15 cellular contexts compared by ENCODE assay signal in genomic region chr5:39446231-39446630, GRCh38. TPM values are rescaled to one million over a fixed set of nuclear protein-coding genes. Genes with fewer than 3 reads are reported as not detected.
A peak's percentile ranks its signal among the peaks of the same experiment; 100 is the strongest.
DNase-seq lines count a peak whose midpoint lies in the region; ATAC-seq and TF ChIP-seq lines count a peak whose summit lies in the region.
"Had no signal": no experiment of that assay in that cellular context is flagged by ENCODE, and none has a peak within 500 bp of the region (broad histone marks: within the 10 kb centered on the region; RNA-seq: fewer than 3 reads in every experiment).

No MANE protein-coding gene starts in this region.

- H3K27me3 ChIP-seq in SJSA1 (replicated peaks) = no peaks in the 10 kb centered on the region
- H3K27me3 ChIP-seq: BLaER1 had no signal

- H3K27ac ChIP-seq in SJSA1 = peak overlapping the region; percentile 44
- H3K27ac ChIP-seq: 22Rv1, BLaER1, SK-N-MC had no signal

- no peak for DNase-seq in activated T-cell treated with anti-CD3 and anti-CD28 coated beads, Interleukin-2, amount 50 U/mL, for 24 hours
- DNase-seq in activated T-cell treated with anti-CD3 and anti-CD28 coated beads, Interleukin-2, amount 50 U/mL, for 48 hours = no peak
- DNase-seq in SJSA1 (ENCODE audit: low read depth in 1 of 2, low spot score in 2 of 2) (peak in 1 of 2 experiments; percentile 35), kidney tubule cell (ENCODE audit: low spot score) (peak; percentile 42), GM10248 (ENCODE audit: extremely low spot score) (no peak), nucleus accumbens (lab: John Stamatoyannopoulos, UW) (no peak)
- DNase-seq in stimulated activated CD4-positive, alpha-beta T cell treated with anti-CD3 and anti-CD28 coated beads, Interleukin-1b, Interleukin-23, amount 100 ng/mL, for 48 hours = no peak
- DNase-seq: CD8-positive, alpha-beta memory T cell; NCI-H187; NCI-H69; OCI-M1 had no signal

- POLR2A ChIA-PET in GM10248 (lab: Yijun Ruan, JAX) = no interaction called here

- no peaks in the 10 kb centered on the region for H3K36me3 Mint-ChIP-seq in activated T-cell treated with anti-CD3 and anti-CD28 coated beads, Interleukin-2, amount 50 U/mL, for 24 hours (ENCODE audit: low read depth)
- H3K36me3 Mint-ChIP-seq: CD8-positive, alpha-beta memory T cell had no signal

- H3K9me3 ChIP-seq in SJSA1 (replicated peaks) = no peaks in the 10 kb centered on the region
- H3K9me3 ChIP-seq: BLaER1 had no signal

- H3K4me3 ChIP-seq in SJSA1 = no peak overlapping the region
- H3K4me3 ChIP-seq: BLaER1, SK-N-MC had no signal

- H3K4me1 Mint-ChIP-seq in activated T-cell treated with anti-CD3 and anti-CD28 coated beads, Interleukin-2, amount 50 U/mL, for 24 hours (ENCODE audit: low read depth) = no peaks in the 10 kb centered on the region
- H3K4me1 Mint-ChIP-seq: CD8-positive, alpha-beta memory T cell had no signal

- no peak for ATAC-seq in GM21786 (IDR thresholded peaks at IDR 0.05; ENCODE audit: unreplicated experiment)

- no peak for TF ChIP-seq CTCF in GM10248 (IDR thresholded peaks at IDR 0.05; ENCODE audit: control extremely low read depth, extremely low read depth, low read depth, missing control alignments)

- CTCF ChIA-PET in GM10248 (lab: Yijun Ruan, JAX) = interaction anchor here (1.3 kb wide), 1 partner anchor 70 kb away, joined by 3 read pairs; no protein-coding TSS in a partner anchor

- H3K4me1 ChIP-seq in SJSA1 (replicated peaks) = peaks cover 30% of the 10 kb centered on the region
- H3K4me1 ChIP-seq: BLaER1 had no signal

- H3K36me3 ChIP-seq in SJSA1 = no peaks in the 10 kb centered on the region
- H3K36me3 ChIP-seq: BLaER1 had no signal

- H3K27me3 Mint-ChIP-seq in activated T-cell treated with anti-CD3 and anti-CD28 coated beads, Interleukin-2, amount 50 U/mL, for 24 hours = no peaks in the 10 kb centered on the region

- H3K4me3 Mint-ChIP-seq in activated T-cell treated with anti-CD3 and anti-CD28 coated beads, Interleukin-2, amount 50 U/mL, for 24 hours = no peak overlapping the region
- H3K4me3 Mint-ChIP-seq: CD8-positive, alpha-beta memory T cell had no signal

- peak overlapping the region; percentile 1 for H3K27ac Mint-ChIP-seq in activated T-cell treated with anti-CD3 and anti-CD28 coated beads, Interleukin-2, amount 50 U/mL, for 24 hours

- no peaks in the 10 kb centered on the region for H3K9me3 Mint-ChIP-seq in activated T-cell treated with anti-CD3 and anti-CD28 coated beads, Interleukin-2, amount 50 U/mL, for 24 hours
- H3K9me3 Mint-ChIP-seq: CD8-positive, alpha-beta memory T cell had no signal

RNA-seq across cellular contexts. Expression of gene DAB2, which starts 21.5 kb away (rescaled TPM):
- total RNA-seq in SJSA1 (2014; rRNA removed; shearing (Covaris generic)) = 49.9 and 65.0 TPM in 2 replicates
